ENCODE assay signal across 1 cellular context in the genomic region with DNA sequence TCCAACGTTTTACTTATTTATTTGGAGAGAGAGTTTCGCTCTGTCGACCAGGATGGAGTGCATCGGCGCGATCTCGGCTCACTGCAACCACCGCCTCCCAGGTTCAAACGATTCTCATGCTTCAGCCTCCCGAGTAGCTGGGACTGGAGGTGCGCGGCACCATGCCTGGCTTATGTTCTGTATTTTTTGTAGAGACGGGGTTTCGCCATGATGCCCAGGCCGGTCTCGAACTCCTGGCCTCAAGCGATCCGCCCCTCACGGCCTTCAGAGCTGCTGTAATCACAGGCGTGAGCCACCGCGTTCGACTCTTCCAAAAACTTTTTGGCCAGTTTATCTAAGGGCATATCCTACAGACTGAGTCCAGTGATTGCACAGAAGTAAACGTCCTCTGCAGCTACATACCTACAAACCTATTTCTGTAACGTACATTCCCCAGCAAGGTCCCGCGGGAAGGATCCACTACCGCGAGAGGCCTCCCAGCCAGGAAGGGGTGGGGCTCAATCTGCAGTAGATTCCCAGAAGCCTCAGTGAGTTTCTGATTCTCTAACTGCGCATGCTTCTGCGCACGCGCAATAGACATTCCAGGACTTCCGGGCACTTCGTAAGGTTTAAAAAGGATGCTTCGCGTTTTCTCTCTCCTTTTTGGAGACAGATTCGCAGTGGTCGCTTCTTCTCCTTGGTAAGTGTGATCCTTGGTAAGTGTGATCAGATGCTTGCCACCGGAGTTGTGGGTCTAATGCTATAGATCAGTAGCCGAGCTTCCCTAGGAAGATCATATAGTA.
TF ChIP-seq lines count a peak whose summit lies in the region.

A gene with protein sequence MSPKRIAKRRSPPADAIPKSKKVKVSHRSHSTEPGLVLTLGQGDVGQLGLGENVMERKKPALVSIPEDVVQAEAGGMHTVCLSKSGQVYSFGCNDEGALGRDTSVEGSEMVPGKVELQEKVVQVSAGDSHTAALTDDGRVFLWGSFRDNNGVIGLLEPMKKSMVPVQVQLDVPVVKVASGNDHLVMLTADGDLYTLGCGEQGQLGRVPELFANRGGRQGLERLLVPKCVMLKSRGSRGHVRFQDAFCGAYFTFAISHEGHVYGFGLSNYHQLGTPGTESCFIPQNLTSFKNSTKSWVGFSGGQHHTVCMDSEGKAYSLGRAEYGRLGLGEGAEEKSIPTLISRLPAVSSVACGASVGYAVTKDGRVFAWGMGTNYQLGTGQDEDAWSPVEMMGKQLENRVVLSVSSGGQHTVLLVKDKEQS (plus strand): TSS at position 638 of the 782 bp plus-strand sequence. CDS start 23,824 bp downstream, outside the sequence.

TF ChIP-seq in HepG2, 621 proteins besides CTCF, POLR2A, EP300 and RAD21 (continued from another document and continues in another):
- TF ChIP-seq AGO1 (IDR thresholded peaks at IDR 0.05; ENCODE audit: low read depth, low read length, poor library complexity, severe bottlenecking) (no peak), SP1 (IDR thresholded peaks at IDR 0.05) (no peak), SP1 (CRISPR knock-in tag; IDR thresholded peaks at IDR 0.05) (peak; percentile 38; the same call in 1 of the 2 replicates), ZNF10 (CRISPR knock-in tag; IDR thresholded peaks at IDR 0.05; ENCODE audit: borderline replicate concordance, low read depth) (no peak), HOXD1 (CRISPR knock-in tag; IDR thresholded peaks at IDR 0.05) (no peak), RBFOX2 (IDR thresholded peaks at IDR 0.05; ENCODE audit: low read depth, low read length) (peak; percentile 87), ZNF317 (CRISPR knock-in tag; IDR thresholded peaks at IDR 0.05) (no peak), ETV5 (CRISPR knock-in tag; IDR thresholded peaks at IDR 0.05; ENCODE audit: borderline replicate concordance) (no peak; the same call in 1 of the 2 replicates), CREM (IDR thresholded peaks at IDR 0.05) (peak; percentile 75), CREM (CRISPR knock-in tag; IDR thresholded peaks at IDR 0.05) (no peak), ZNF788 (CRISPR knock-in tag; IDR thresholded peaks at IDR 0.05; ENCODE audit: borderline replicate concordance) (no peak; the same call in 1 of the 2 replicates), ELF1 (CRISPR knock-in tag; IDR thresholded peaks at IDR 0.05) (peak; percentile 96), ZFAT (CRISPR knock-in tag; conservative IDR thresholded peaks at IDR 0.05) (no peak), ZNF383 (CRISPR knock-in tag; IDR thresholded peaks at IDR 0.05; ENCODE audit: borderline replicate concordance) (no peak), ZNF367 (CRISPR knock-in tag; IDR thresholded peaks at IDR 0.05; ENCODE audit: borderline replicate concordance) (no peak), GATAD2A (CRISPR knock-in tag; IDR thresholded peaks at IDR 0.05) (peak; percentile 46; the same call in 1 of the 2 replicates), PHF21A (CRISPR knock-in tag; IDR thresholded peaks at IDR 0.05) (0 out of 2 replicates have a peak, but pooled peaks have one; percentile 26), PLRG1 (conservative IDR thresholded peaks at IDR 0.05) (no peak), ZSCAN29 (CRISPR knock-in tag; conservative IDR thresholded peaks at IDR 0.05) (no peak), ZNF670 (CRISPR knock-in tag; IDR thresholded peaks at IDR 0.05; ENCODE audit: borderline replicate concordance) (0 out of 2 replicates have a peak, but pooled peaks have one; percentile 28), KLF6 (CRISPR knock-in tag; IDR thresholded peaks at IDR 0.05) (peak; percentile 64; the same call in 1 of the 2 replicates), ARNT (IDR thresholded peaks at IDR 0.05) (no peak), ZNF660 (CRISPR knock-in tag; IDR thresholded peaks at IDR 0.05; ENCODE audit: borderline replicate concordance, low read depth) (no peak), MBD4 (IDR thresholded peaks at IDR 0.05; ENCODE audit: borderline replicate concordance, low read length) (no peak; the same call in 1 of the 2 replicates), ZFP41 (CRISPR knock-in tag; IDR thresholded peaks at IDR 0.05; ENCODE audit: borderline replicate concordance) (no peak), SNAI1 (CRISPR knock-in tag; IDR thresholded peaks at IDR 0.05; ENCODE audit: borderline replicate concordance) (peak; percentile 74), ZNF567 (CRISPR knock-in tag; IDR thresholded peaks at IDR 0.05; ENCODE audit: borderline replicate concordance) (no peak), PPARG (CRISPR knock-in tag; conservative IDR thresholded peaks at IDR 0.05) (peak; percentile 33; the same call in 1 of the 2 replicates), ERF (CRISPR knock-in tag; IDR thresholded peaks at IDR 0.05) (no peak; the same call in 1 of the 2 replicates)
- TF ChIP-seq, protein P1, sequence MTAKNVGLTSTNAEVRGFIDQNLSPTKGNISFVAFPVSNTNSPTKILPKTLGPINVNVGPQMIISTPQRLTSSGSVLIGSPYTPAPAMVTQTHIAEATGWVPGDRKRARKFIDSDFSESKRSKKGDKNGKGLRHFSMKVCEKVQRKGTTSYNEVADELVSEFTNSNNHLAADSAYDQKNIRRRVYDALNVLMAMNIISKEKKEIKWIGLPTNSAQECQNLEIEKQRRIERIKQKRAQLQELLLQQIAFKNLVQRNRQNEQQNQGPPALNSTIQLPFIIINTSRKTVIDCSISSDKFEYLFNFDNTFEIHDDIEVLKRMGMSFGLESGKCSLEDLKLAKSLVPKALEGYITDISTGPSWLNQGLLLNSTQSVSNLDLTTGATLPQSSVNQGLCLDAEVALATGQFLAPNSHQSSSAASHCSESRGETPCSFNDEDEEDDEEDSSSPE (CRISPR knock-in tag; IDR thresholded peaks at IDR 0.05) = peak; percentile 9
- TF ChIP-seq, protein P2, sequence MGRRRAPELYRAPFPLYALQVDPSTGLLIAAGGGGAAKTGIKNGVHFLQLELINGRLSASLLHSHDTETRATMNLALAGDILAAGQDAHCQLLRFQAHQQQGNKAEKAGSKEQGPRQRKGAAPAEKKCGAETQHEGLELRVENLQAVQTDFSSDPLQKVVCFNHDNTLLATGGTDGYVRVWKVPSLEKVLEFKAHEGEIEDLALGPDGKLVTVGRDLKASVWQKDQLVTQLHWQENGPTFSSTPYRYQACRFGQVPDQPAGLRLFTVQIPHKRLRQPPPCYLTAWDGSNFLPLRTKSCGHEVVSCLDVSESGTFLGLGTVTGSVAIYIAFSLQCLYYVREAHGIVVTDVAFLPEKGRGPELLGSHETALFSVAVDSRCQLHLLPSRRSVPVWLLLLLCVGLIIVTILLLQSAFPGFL (CRISPR knock-in tag; IDR thresholded peaks at IDR 0.05) = no peak
- TF ChIP-seq, protein P3, sequence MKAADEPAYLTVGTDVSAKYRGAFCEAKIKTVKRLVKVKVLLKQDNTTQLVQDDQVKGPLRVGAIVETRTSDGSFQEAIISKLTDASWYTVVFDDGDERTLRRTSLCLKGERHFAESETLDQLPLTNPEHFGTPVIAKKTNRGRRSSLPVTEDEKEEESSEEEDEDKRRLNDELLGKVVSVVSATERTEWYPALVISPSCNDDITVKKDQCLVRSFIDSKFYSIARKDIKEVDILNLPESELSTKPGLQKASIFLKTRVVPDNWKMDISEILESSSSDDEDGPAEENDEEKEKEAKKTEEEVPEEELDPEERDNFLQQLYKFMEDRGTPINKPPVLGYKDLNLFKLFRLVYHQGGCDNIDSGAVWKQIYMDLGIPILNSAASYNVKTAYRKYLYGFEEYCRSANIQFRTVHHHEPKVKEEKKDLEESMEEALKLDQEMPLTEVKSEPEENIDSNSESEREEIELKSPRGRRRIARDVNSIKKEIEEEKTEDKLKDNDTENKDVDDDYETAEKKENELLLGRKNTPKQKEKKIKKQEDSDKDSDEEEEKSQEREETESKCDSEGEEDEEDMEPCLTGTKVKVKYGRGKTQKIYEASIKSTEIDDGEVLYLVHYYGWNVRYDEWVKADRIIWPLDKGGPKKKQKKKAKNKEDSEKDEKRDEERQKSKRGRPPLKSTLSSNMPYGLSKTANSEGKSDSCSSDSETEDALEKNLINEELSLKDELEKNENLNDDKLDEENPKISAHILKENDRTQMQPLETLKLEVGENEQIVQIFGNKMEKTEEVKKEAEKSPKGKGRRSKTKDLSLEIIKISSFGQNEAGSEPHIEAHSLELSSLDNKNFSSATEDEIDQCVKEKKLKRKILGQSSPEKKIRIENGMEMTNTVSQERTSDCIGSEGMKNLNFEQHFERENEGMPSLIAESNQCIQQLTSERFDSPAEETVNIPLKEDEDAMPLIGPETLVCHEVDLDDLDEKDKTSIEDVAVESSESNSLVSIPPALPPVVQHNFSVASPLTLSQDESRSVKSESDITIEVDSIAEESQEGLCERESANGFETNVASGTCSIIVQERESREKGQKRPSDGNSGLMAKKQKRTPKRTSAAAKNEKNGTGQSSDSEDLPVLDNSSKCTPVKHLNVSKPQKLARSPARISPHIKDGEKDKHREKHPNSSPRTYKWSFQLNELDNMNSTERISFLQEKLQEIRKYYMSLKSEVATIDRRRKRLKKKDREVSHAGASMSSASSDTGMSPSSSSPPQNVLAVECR (CRISPR knock-in tag; IDR thresholded peaks at IDR 0.05; ENCODE audit: borderline replicate concordance) = peak; percentile 35; the same call in 1 of the 2 replicates
- TF ChIP-seq, protein P4, sequence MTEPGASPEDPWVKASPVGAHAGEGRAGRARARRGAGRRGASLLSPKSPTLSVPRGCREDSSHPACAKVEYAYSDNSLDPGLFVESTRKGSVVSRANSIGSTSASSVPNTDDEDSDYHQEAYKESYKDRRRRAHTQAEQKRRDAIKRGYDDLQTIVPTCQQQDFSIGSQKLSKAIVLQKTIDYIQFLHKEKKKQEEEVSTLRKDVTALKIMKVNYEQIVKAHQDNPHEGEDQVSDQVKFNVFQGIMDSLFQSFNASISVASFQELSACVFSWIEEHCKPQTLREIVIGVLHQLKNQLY (CRISPR knock-in tag; IDR thresholded peaks at IDR 0.05) = peak; percentile 54; the same call in 1 of the 2 replicates
- TF ChIP-seq, protein P5, sequence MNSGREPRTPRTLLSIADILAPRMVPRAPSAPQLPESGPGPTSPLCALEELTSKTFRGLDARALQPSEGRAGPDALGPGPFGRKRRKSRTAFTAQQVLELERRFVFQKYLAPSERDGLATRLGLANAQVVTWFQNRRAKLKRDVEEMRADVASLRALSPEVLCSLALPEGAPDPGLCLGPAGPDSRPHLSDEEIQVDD (CRISPR knock-in tag; IDR thresholded peaks at IDR 0.05; ENCODE audit: borderline replicate concordance) = peak; percentile 12; the same call in 1 of the 2 replicates
- TF ChIP-seq, protein P6, sequence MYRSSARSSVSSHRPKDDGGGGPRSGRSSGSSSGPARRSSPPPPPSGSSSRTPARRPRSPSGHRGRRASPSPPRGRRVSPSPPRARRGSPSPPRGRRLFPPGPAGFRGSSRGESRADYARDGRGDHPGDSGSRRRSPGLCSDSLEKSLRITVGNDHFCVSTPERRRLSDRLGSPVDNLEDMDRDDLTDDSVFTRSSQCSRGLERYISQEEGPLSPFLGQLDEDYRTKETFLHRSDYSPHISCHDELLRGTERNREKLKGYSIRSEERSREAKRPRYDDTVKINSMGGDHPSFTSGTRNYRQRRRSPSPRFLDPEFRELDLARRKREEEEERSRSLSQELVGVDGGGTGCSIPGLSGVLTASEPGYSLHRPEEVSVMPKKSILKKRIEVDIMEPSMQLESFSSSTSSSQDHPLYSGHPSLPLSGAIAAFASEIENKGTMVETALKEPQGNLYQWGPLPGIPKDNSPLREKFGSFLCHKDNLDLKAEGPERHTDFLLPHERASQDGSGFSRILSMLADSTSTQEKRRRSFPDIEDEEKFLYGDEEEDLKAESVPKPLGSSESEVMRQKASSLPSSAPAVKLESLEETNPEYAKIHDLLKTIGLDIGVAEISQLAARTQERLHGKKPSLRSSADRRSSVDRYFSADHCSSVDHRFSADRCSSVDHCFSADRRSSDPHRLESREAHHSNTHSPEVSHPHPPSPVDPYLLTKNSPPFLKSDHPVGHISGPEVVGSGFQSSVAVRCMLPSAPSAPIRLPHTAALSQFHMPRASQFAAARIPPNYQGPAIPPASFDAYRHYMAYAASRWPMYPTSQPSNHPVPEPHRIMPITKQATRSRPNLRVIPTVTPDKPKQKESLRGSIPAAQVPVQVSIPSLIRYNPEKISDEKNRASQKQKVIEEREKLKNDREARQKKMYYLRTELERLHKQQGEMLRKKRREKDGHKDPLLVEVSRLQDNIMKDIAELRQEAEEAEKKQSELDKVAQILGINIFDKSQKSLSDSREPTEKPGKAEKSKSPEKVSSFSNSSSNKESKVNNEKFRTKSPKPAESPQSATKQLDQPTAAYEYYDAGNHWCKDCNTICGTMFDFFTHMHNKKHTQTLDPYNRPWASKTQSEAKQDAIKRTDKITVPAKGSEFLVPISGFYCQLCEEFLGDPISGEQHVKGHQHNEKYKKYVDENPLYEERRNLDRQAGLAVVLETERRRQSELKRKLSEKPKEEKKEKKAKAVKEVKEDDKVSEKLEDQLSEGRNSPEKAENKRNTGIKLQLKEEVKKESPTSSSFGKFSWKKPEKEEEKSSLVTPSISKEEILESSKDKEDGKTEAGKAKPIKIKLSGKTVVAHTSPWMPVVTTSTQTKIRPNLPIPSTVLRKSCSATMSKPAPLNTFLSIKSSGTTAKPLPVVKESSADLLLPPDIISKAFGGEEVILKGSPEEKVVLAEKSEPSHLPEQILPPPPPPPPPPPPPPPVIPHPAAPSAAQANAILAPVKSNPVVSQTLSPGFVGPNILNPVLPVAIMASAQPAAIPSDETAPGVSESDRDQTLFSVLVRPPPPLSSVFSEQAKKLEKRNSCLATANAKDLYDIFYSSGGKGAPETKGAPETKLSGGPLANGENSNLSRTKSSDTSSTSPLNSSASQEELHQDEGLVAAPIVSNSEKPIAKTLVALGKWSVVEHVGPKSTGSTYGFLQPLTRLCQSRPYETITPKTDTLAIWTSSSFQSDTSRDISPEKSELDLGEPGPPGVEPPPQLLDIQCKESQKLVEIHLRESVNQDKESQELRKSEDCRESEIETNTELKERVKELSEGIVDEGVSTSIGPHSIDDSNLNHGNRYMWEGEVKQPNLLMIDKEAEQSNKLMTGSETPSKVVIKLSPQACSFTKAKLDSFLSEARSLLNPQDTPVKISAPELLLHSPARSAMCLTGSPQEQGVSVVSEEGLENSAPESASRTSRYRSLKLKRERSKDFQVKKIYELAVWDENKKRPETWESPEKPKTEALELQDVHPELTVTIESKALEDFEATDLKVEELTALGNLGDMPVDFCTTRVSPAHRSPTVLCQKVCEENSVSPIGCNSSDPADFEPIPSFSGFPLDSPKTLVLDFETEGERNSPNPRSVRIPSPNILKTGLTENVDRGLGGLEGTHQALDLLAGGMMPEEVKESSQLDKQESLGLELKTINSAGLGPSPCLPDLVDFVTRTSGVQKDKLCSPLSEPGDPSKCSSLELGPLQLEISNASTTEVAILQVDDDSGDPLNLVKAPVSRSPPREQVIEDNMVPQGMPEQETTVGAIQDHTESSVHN (CRISPR knock-in tag; IDR thresholded peaks at IDR 0.05) = no peak
- TF ChIP-seq, protein P7, sequence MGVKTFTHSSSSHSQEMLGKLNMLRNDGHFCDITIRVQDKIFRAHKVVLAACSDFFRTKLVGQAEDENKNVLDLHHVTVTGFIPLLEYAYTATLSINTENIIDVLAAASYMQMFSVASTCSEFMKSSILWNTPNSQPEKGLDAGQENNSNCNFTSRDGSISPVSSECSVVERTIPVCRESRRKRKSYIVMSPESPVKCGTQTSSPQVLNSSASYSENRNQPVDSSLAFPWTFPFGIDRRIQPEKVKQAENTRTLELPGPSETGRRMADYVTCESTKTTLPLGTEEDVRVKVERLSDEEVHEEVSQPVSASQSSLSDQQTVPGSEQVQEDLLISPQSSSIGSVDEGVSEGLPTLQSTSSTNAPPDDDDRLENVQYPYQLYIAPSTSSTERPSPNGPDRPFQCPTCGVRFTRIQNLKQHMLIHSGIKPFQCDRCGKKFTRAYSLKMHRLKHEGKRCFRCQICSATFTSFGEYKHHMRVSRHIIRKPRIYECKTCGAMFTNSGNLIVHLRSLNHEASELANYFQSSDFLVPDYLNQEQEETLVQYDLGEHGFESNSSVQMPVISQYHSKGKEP (CRISPR knock-in tag; IDR thresholded peaks at IDR 0.05) = no peak
